Comparison of ENCODE assay signal across 1 cellular context in the genomic region with DNA sequence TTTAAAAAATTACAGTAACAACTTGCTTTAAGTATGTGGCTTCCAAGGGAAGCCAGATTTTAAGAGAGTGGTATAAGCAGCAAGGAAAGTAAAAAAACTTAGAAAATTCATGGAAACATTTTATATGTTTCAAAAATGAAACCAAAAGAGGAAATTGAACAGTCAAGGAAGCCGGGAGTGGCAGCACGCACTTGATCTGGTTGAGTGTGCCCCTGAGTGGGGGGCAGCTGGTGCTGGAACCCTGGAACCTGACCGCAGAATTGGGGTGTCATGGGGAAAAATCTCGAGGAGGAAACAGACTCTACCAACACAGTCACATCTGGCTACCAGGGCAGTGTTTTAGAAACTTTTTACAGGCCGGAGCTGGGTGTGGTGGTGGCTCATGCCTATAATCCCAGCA.
TF ChIP-seq lines count a peak whose summit lies in the region.

No MANE protein-coding gene starts in this region.

TF ChIP-seq in HepG2, 621 proteins besides CTCF, POLR2A, EP300 and RAD21:
- no peak for TF ChIP-seq MYNN (CRISPR knock-in tag; IDR thresholded peaks at IDR 0.05; ENCODE audit: low read depth)
- no peak for TF ChIP-seq ZNF24 (IDR thresholded peaks at IDR 0.05)
- TF ChIP-seq SALL2 (CRISPR knock-in tag; IDR thresholded peaks at IDR 0.05), result no peak
- TF ChIP-seq, protein P1, sequence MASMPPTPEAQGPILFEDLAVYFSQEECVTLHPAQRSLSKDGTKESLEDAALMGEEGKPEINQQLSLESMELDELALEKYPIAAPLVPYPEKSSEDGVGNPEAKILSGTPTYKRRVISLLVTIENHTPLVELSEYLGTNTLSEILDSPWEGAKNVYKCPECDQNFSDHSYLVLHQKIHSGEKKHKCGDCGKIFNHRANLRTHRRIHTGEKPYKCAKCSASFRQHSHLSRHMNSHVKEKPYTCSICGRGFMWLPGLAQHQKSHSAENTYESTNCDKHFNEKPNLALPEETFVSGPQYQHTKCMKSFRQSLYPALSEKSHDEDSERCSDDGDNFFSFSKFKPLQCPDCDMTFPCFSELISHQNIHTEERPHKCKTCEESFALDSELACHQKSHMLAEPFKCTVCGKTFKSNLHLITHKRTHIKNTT (CRISPR knock-in tag; IDR thresholded peaks at IDR 0.05), result no peak
- TF ChIP-seq, protein P2, sequence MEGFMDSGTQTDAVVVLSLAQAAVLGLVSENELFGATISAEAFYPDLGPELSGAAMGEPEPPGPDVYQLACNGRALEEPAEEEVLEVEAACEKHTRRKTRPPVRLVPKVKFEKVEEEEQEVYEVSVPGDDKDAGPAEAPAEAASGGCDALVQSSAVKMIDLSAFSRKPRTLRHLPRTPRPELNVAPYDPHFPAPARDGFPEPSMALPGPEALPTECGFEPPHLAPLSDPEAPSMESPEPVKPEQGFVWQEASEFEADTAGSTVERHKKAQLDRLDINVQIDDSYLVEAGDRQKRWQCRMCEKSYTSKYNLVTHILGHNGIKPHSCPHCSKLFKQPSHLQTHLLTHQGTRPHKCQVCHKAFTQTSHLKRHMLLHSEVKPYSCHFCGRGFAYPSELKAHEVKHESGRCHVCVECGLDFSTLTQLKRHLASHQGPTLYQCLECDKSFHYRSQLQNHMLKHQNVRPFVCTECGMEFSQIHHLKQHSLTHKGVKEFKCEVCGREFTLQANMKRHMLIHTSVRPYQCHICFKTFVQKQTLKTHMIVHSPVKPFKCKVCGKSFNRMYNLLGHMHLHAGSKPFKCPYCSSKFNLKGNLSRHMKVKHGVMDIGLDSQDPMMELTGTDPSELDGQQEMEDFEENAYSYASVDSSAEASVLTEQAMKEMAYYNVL (CRISPR knock-in tag; IDR thresholded peaks at IDR 0.05; ENCODE audit: borderline replicate concordance), result no peak
- TF ChIP-seq, protein P3, sequence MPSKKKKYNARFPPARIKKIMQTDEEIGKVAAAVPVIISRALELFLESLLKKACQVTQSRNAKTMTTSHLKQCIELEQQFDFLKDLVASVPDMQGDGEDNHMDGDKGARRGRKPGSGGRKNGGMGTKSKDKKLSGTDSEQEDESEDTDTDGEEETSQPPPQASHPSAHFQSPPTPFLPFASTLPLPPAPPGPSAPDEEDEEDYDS (CRISPR knock-in tag; IDR thresholded peaks at IDR 0.05), result no peak
- TF ChIP-seq ZNF558 (CRISPR knock-in tag; IDR thresholded peaks at IDR 0.05; ENCODE audit: borderline replicate concordance), result no peak
- no peak for TF ChIP-seq ASH2L (IDR thresholded peaks at IDR 0.05; ENCODE audit: insufficient read length, low read depth, low read length)
- TF ChIP-seq RBM39 (IDR thresholded peaks at IDR 0.05; ENCODE audit: low read depth, low read length, poor library complexity, severe bottlenecking), result no peak
- TF ChIP-seq ZNF709 (CRISPR knock-in tag; IDR thresholded peaks at IDR 0.05), result no peak
- no peak for TF ChIP-seq ZNF205 (CRISPR knock-in tag; IDR thresholded peaks at IDR 0.05)
